ENCODE assay signal across 2 cellular contexts in the genomic region with DNA sequence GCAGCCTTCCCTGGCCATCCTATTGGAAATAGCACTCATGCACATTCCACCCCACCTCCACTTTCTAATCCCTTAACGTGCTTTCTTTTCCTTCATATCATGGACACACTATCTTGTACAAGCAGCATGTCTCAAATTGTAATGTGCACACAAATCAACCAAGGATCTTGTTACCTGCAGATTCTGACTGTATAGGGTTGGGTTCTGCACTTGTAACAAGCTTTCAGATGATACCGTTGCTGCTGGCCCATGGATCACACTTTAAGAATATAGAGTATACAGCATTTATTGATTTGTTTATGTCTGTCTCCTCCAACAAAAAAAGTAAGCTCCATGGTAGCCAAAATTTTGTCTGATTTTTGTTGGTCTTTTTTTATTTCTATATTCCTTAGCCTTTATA.
TF ChIP-seq lines count a peak whose summit lies in the region.

No MANE protein-coding gene starts in this region.

TF ChIP-seq in HepG2, 621 proteins besides CTCF, POLR2A, EP300 and RAD21:
- TF ChIP-seq ZNF136 (CRISPR knock-in tag; IDR thresholded peaks at IDR 0.05; ENCODE audit: low read depth) (no peak), SNAI1 (CRISPR knock-in tag; IDR thresholded peaks at IDR 0.05; ENCODE audit: borderline replicate concordance) (no peak), DPF2 (CRISPR knock-in tag; IDR thresholded peaks at IDR 0.05; ENCODE audit: borderline replicate concordance, low read depth) (no peak), RBFOX2 (IDR thresholded peaks at IDR 0.05; ENCODE audit: low read depth, low read length) (no peak), NR1H2 (CRISPR knock-in tag; IDR thresholded peaks at IDR 0.05; ENCODE audit: borderline replicate concordance, low read depth) (no peak), MBNL3 (CRISPR knock-in tag; conservative IDR thresholded peaks at IDR 0.05) (no peak), ZNF12 (CRISPR knock-in tag; IDR thresholded peaks at IDR 0.05) (peak; percentile 65; the same call in 1 of the 2 replicates)
- TF ChIP-seq, protein P1, sequence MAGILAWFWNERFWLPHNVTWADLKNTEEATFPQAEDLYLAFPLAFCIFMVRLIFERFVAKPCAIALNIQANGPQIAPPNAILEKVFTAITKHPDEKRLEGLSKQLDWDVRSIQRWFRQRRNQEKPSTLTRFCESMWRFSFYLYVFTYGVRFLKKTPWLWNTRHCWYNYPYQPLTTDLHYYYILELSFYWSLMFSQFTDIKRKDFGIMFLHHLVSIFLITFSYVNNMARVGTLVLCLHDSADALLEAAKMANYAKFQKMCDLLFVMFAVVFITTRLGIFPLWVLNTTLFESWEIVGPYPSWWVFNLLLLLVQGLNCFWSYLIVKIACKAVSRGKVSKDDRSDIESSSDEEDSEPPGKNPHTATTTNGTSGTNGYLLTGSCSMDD (CRISPR knock-in tag; IDR thresholded peaks at IDR 0.05) = no peak

TF ChIP-seq in GM12878, 131 proteins besides CTCF, POLR2A, EP300 and RAD21:
- TF ChIP-seq, protein P2, sequence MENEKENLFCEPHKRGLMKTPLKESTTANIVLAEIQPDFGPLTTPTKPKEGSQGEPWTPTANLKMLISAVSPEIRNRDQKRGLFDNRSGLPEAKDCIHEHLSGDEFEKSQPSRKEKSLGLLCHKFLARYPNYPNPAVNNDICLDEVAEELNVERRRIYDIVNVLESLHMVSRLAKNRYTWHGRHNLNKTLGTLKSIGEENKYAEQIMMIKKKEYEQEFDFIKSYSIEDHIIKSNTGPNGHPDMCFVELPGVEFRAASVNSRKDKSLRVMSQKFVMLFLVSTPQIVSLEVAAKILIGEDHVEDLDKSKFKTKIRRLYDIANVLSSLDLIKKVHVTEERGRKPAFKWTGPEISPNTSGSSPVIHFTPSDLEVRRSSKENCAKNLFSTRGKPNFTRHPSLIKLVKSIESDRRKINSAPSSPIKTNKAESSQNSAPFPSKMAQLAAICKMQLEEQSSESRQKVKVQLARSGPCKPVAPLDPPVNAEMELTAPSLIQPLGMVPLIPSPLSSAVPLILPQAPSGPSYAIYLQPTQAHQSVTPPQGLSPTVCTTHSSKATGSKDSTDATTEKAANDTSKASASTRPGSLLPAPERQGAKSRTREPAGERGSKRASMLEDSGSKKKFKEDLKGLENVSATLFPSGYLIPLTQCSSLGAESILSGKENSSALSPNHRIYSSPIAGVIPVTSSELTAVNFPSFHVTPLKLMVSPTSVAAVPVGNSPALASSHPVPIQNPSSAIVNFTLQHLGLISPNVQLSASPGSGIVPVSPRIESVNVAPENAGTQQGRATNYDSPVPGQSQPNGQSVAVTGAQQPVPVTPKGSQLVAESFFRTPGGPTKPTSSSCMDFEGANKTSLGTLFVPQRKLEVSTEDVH (IDR thresholded peaks at IDR 0.05; ENCODE audit: low read depth, partially characterized antibody) = no peak
- TF ChIP-seq, protein P3, sequence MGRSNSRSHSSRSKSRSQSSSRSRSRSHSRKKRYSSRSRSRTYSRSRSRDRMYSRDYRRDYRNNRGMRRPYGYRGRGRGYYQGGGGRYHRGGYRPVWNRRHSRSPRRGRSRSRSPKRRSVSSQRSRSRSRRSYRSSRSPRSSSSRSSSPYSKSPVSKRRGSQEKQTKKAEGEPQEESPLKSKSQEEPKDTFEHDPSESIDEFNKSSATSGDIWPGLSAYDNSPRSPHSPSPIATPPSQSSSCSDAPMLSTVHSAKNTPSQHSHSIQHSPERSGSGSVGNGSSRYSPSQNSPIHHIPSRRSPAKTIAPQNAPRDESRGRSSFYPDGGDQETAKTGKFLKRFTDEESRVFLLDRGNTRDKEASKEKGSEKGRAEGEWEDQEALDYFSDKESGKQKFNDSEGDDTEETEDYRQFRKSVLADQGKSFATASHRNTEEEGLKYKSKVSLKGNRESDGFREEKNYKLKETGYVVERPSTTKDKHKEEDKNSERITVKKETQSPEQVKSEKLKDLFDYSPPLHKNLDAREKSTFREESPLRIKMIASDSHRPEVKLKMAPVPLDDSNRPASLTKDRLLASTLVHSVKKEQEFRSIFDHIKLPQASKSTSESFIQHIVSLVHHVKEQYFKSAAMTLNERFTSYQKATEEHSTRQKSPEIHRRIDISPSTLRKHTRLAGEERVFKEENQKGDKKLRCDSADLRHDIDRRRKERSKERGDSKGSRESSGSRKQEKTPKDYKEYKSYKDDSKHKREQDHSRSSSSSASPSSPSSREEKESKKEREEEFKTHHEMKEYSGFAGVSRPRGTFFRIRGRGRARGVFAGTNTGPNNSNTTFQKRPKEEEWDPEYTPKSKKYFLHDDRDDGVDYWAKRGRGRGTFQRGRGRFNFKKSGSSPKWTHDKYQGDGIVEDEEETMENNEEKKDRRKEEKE (IDR thresholded peaks at IDR 0.05) = no peak
- TF ChIP-seq, protein P4, sequence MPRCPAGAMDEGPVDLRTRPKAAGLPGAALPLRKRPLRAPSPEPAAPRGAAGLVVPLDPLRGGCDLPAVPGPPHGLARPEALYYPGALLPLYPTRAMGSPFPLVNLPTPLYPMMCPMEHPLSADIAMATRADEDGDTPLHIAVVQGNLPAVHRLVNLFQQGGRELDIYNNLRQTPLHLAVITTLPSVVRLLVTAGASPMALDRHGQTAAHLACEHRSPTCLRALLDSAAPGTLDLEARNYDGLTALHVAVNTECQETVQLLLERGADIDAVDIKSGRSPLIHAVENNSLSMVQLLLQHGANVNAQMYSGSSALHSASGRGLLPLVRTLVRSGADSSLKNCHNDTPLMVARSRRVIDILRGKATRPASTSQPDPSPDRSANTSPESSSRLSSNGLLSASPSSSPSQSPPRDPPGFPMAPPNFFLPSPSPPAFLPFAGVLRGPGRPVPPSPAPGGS (IDR thresholded peaks at IDR 0.05; ENCODE audit: borderline replicate concordance, insufficient read depth, low read depth, low read length, poor library complexity, severe bottlenecking) = no peak
- TF ChIP-seq, protein P5, sequence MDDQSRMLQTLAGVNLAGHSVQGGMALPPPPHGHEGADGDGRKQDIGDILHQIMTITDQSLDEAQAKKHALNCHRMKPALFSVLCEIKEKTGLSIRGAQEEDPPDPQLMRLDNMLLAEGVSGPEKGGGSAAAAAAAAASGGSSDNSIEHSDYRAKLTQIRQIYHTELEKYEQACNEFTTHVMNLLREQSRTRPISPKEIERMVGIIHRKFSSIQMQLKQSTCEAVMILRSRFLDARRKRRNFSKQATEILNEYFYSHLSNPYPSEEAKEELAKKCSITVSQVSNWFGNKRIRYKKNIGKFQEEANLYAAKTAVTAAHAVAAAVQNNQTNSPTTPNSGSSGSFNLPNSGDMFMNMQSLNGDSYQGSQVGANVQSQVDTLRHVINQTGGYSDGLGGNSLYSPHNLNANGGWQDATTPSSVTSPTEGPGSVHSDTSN (IDR thresholded peaks at IDR 0.05; ENCODE audit: insufficient replicate concordance, low read depth, low read length) = no peak
- no peak for TF ChIP-seq ASH2L (IDR thresholded peaks at IDR 0.05; ENCODE audit: borderline replicate concordance, low read depth)
- TF ChIP-seq, protein P6, sequence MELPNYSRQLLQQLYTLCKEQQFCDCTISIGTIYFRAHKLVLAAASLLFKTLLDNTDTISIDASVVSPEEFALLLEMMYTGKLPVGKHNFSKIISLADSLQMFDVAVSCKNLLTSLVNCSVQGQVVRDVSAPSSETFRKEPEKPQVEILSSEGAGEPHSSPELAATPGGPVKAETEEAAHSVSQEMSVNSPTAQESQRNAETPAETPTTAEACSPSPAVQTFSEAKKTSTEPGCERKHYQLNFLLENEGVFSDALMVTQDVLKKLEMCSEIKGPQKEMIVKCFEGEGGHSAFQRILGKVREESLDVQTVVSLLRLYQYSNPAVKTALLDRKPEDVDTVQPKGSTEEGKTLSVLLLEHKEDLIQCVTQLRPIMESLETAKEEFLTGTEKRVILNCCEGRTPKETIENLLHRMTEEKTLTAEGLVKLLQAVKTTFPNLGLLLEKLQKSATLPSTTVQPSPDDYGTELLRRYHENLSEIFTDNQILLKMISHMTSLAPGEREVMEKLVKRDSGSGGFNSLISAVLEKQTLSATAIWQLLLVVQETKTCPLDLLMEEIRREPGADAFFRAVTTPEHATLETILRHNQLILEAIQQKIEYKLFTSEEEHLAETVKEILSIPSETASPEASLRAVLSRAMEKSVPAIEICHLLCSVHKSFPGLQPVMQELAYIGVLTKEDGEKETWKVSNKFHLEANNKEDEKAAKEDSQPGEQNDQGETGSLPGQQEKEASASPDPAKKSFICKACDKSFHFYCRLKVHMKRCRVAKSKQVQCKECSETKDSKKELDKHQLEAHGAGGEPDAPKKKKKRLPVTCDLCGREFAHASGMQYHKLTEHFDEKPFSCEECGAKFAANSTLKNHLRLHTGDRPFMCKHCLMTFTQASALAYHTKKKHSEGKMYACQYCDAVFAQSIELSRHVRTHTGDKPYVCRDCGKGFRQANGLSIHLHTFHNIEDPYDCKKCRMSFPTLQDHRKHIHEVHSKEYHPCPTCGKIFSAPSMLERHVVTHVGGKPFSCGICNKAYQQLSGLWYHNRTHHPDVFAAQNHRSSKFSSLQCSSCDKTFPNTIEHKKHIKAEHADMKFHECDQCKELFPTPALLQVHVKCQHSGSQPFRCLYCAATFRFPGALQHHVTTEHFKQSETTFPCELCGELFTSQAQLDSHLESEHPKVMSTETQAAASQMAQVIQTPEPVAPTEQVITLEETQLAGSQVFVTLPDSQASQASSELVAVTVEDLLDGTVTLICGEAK (IDR thresholded peaks at IDR 0.05; ENCODE audit: borderline replicate concordance) = no peak
- TF ChIP-seq, protein P7, sequence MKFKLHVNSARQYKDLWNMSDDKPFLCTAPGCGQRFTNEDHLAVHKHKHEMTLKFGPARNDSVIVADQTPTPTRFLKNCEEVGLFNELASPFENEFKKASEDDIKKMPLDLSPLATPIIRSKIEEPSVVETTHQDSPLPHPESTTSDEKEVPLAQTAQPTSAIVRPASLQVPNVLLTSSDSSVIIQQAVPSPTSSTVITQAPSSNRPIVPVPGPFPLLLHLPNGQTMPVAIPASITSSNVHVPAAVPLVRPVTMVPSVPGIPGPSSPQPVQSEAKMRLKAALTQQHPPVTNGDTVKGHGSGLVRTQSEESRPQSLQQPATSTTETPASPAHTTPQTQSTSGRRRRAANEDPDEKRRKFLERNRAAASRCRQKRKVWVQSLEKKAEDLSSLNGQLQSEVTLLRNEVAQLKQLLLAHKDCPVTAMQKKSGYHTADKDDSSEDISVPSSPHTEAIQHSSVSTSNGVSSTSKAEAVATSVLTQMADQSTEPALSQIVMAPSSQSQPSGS (IDR thresholded peaks at IDR 0.05; ENCODE audit: low read length) = no peak
- TF ChIP-seq ZNF622 (IDR thresholded peaks at IDR 0.05) = no peak
- TF ChIP-seq HDGF (IDR thresholded peaks at IDR 0.05) = no peak
- TF ChIP-seq RBBP5 (conservative IDR thresholded peaks at IDR 0.05) = no peak
- no peak for TF ChIP-seq ETV6 (conservative IDR thresholded peaks at IDR 0.05 in 1 of 2, IDR thresholded peaks at IDR 0.05 in 1 of 2; ENCODE audit: borderline replicate concordance in 1 of 2, low read depth in 1 of 2)
- TF ChIP-seq SREBF1 (IDR thresholded peaks at IDR 0.05; ENCODE audit: low read length) = no peak
- TF ChIP-seq, protein P8, sequence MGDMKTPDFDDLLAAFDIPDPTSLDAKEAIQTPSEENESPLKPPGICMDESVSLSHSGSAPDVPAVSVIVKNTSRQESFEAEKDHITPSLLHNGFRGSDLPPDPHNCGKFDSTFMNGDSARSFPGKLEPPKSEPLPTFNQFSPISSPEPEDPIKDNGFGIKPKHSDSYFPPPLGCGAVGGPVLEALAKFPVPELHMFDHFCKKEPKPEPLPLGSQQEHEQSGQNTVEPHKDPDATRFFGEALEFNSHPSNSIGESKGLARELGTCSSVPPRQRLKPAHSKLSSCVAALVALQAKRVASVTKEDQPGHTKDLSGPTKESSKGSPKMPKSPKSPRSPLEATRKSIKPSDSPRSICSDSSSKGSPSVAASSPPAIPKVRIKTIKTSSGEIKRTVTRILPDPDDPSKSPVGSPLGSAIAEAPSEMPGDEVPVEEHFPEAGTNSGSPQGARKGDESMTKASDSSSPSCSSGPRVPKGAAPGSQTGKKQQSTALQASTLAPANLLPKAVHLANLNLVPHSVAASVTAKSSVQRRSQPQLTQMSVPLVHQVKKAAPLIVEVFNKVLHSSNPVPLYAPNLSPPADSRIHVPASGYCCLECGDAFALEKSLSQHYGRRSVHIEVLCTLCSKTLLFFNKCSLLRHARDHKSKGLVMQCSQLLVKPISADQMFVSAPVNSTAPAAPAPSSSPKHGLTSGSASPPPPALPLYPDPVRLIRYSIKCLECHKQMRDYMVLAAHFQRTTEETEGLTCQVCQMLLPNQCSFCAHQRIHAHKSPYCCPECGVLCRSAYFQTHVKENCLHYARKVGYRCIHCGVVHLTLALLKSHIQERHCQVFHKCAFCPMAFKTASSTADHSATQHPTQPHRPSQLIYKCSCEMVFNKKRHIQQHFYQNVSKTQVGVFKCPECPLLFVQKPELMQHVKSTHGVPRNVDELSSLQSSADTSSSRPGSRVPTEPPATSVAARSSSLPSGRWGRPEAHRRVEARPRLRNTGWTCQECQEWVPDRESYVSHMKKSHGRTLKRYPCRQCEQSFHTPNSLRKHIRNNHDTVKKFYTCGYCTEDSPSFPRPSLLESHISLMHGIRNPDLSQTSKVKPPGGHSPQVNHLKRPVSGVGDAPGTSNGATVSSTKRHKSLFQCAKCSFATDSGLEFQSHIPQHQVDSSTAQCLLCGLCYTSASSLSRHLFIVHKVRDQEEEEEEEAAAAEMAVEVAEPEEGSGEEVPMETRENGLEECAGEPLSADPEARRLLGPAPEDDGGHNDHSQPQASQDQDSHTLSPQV (IDR thresholded peaks at IDR 0.05) = no peak
- no peak for TF ChIP-seq CBFB (IDR thresholded peaks at IDR 0.05; ENCODE audit: low read depth)
- no peak for TF ChIP-seq SUPT20H (IDR thresholded peaks at IDR 0.05; ENCODE audit: borderline replicate concordance, control insufficient read depth, low read depth, low read length)
